ENCODE assay signal across 24 cellular contexts in the genomic region with DNA sequence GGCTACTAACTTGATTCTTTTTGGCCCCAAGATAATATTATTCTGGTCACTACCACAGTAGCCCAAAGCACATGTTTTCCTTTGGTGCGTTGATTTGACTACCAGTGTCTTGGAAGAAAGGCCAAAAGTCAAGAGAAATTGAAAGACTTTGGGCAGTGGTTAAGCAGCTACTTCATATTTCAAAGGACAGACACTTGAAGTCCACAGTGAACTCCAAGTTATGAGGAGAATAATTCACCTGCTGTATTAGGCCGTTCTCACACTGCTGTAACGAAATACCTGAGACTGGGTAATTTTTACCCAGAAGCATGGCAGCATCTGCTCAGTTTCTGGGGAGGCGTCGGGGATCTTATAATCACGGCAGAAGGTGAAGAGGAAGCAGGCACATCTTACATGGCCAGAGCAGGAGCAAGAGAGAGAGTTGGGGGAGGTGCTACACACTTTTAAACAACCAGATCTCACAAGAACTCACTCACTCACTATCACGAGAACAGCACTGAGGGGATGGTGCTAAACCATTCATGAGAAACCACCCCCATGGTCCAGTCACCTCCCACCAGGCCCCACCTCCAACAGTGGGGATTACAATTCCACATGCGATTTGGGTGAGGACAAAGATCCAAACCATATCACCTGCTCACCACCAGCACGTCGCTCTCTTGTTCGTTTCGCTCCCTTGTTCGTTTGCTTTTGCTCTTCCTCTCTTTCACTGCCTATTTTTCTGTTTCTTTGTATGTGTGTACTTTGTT.
"Had no signal": no experiment of that assay in that cellular context is flagged by ENCODE, and none has a peak within 500 bp of the region (broad histone marks: within the 10 kb centered on the region; RNA-seq: fewer than 3 reads in every experiment).

No MANE protein-coding gene starts in this region.

- H3K4me3 Mint-ChIP-seq: activated CD4-positive, alpha-beta memory T cell treated with anti-CD3 and anti-CD28 coated beads, Interleukin-2, amount 10 ng/mL, durations not matched to agents 7 days and 5 days; activated naive CD4-positive, alpha-beta T cell treated with anti-CD3 and anti-CD28 coated beads, Interleukin-2, amount 50 U/mL, for 24 hours; activated T-helper 1 cell treated with anti-CD3 and anti-CD28 coated beads, Interleukin-12 subunit alpha, Interleukin-12 subunit beta, Interleukin-2, Interleukin-4 antibody, amounts not matched to agents 30 ng/mL and 10 ng/mL and 1 ng/mL, durations not matched to agents 14 hours and 24 hours and 36 hours; immature natural killer cell; mesothelial cell of epicardium; naive thymus-derived CD8-positive, alpha-beta T cell; T-helper 17 cell had no signal

- H3K9me3 ChIP-seq: body of pancreas, left ventricle myocardium inferior, ovary, stomach, suprapubic skin, tibial nerve, uterus had no signal

- H3K4me1 ChIP-seq: body of pancreas, stomach, suprapubic skin, tibial nerve, uterus had no signal

- H3K27ac Mint-ChIP-seq: activated CD4-positive, alpha-beta memory T cell treated with anti-CD3 and anti-CD28 coated beads, Interleukin-2, amount 10 ng/mL, durations not matched to agents 7 days and 5 days; activated naive CD4-positive, alpha-beta T cell treated with anti-CD3 and anti-CD28 coated beads, Interleukin-2, amount 50 U/mL, for 24 hours; activated T-helper 1 cell treated with anti-CD3 and anti-CD28 coated beads, Interleukin-12 subunit alpha, Interleukin-12 subunit beta, Interleukin-2, Interleukin-4 antibody, amounts not matched to agents 30 ng/mL and 10 ng/mL and 1 ng/mL, durations not matched to agents 14 hours and 24 hours and 36 hours; mesothelial cell of epicardium; T-helper 17 cell had no signal

- DNase-seq: activated CD4-positive, alpha-beta memory T cell treated with anti-CD3 and anti-CD28 coated beads, Interleukin-2, amount 10 ng/mL, durations not matched to agents 7 days and 5 days; activated CD4-positive, alpha-beta T cell treated with anti-CD3 and anti-CD28 coated beads for 48 hours; activated gamma-delta T cell treated with Interleukin-2 at 50 U/mL for 16 hours; anterior cingulate cortex; body of pancreas; effector CD8-positive, alpha-beta T cell; foreskin melanocyte; immature natural killer cell; left ventricle myocardium inferior; naive thymus-derived CD8-positive, alpha-beta T cell; ovary; right cardiac atrium; stimulated activated CD4-positive, alpha-beta T cell treated with anti-CD3 and anti-CD28 coated beads, Interleukin-1b, Interleukin-23, amount 100 ng/mL, for 48 hours; stomach; T-helper 17 cell; uterus had no signal

- H3K36me3 Mint-ChIP-seq: activated naive CD4-positive, alpha-beta T cell treated with anti-CD3 and anti-CD28 coated beads, Interleukin-2, amount 50 U/mL, for 24 hours; immature natural killer cell; mesothelial cell of epicardium; naive thymus-derived CD8-positive, alpha-beta T cell had no signal

- H3K9me3 Mint-ChIP-seq: activated naive CD4-positive, alpha-beta T cell treated with anti-CD3 and anti-CD28 coated beads, Interleukin-2, amount 50 U/mL, for 24 hours; activated T-helper 1 cell treated with anti-CD3 and anti-CD28 coated beads, Interleukin-12 subunit alpha, Interleukin-12 subunit beta, Interleukin-2, Interleukin-4 antibody, amounts not matched to agents 30 ng/mL and 10 ng/mL and 1 ng/mL, durations not matched to agents 14 hours and 24 hours and 36 hours; immature natural killer cell; mesothelial cell of epicardium; naive thymus-derived CD8-positive, alpha-beta T cell had no signal

- ATAC-seq: body of pancreas; esophagus mucosa; naive thymus-derived CD8-positive, alpha-beta T cell; right cardiac atrium; T-helper 17 cell had no signal

- H3K36me3 ChIP-seq: cardiac muscle cell, left ventricle myocardium inferior, ovary, stomach, suprapubic skin, tibial nerve, uterus had no signal

- H3K27me3 ChIP-seq: body of pancreas, cardiac muscle cell, ovary, stomach, suprapubic skin, tibial nerve, uterus had no signal

- H3K4me3 ChIP-seq: body of pancreas, cardiac muscle cell, left ventricle myocardium inferior, ovary, skin epidermis, stomach, suprapubic skin, tibial nerve, uterus had no signal

- H3K4me1 Mint-ChIP-seq: activated CD4-positive, alpha-beta memory T cell treated with anti-CD3 and anti-CD28 coated beads, Interleukin-2, amount 10 ng/mL, durations not matched to agents 7 days and 5 days; activated naive CD4-positive, alpha-beta T cell treated with anti-CD3 and anti-CD28 coated beads, Interleukin-2, amount 50 U/mL, for 24 hours had no signal

- H3K27me3 Mint-ChIP-seq: activated naive CD4-positive, alpha-beta T cell treated with anti-CD3 and anti-CD28 coated beads, Interleukin-2, amount 50 U/mL, for 24 hours; naive thymus-derived CD8-positive, alpha-beta T cell had no signal

- H3K27ac ChIP-seq: body of pancreas, cardiac muscle cell, ovary, stomach, suprapubic skin, tibial nerve, uterus had no signal
